2 cellular contexts compared by ENCODE assay signal in genomic region chr9:131546336-131547084, GRCh38.
TF ChIP-seq lines count a peak whose summit lies in the region.

No MANE protein-coding gene starts in this region.

TF ChIP-seq in HEK293, 187 proteins besides CTCF, POLR2A, EP300 and RAD21 (continued from another document and continues in another):
- TF ChIP-seq ZNF18 (tag by site-specific recombination; IDR thresholded peaks at IDR 0.05) = no peak
- TF ChIP-seq BCL11B (tag by site-specific recombination; IDR thresholded peaks at IDR 0.05; ENCODE audit: low read depth) = no peak
- TF ChIP-seq ZSCAN30 (tag by site-specific recombination; IDR thresholded peaks at IDR 0.05) = no peak
- no peak for TF ChIP-seq ZNF473 (tag by site-specific recombination; IDR thresholded peaks at IDR 0.05)
- TF ChIP-seq ZNF530 (tag by site-specific recombination; IDR thresholded peaks at IDR 0.05; ENCODE audit: low read depth) = no peak
- 0 out of 2 replicates have a peak, but pooled peaks have one; percentile 17 for TF ChIP-seq KLF9 (tag by site-specific recombination; IDR thresholded peaks at IDR 0.05; ENCODE audit: low read depth)
- no peak for TF ChIP-seq ZNF585B (tag by site-specific recombination; IDR thresholded peaks at IDR 0.05)
- no peak for TF ChIP-seq MEIS1 (CRISPR knock-in tag; IDR thresholded peaks at IDR 0.05; ENCODE audit: borderline replicate concordance)
- no peak for TF ChIP-seq ZNF621 (tag by site-specific recombination; IDR thresholded peaks at IDR 0.05)
- no peak for TF ChIP-seq ATF2 (tag by site-specific recombination; IDR thresholded peaks at IDR 0.05; ENCODE audit: low read depth)
- no peak for TF ChIP-seq ZNF623 (tag by site-specific recombination; IDR thresholded peaks at IDR 0.05)
- TF ChIP-seq ZNF121 (tag by site-specific recombination; IDR thresholded peaks at IDR 0.05) = no peak
- no peak for TF ChIP-seq ZNF423 (tag by site-specific recombination; IDR thresholded peaks at IDR 0.05)
- TF ChIP-seq ZBTB6 (tag by site-specific recombination; IDR thresholded peaks at IDR 0.05) = 0 out of 2 replicates have a peak, but pooled peaks have one; percentile 35
- TF ChIP-seq ZNF549 (tag by site-specific recombination; IDR thresholded peaks at IDR 0.05) = no peak
- TF ChIP-seq ZNF701 (tag by site-specific recombination; IDR thresholded peaks at IDR 0.05) = no peak
- TF ChIP-seq ZNF48 (tag by site-specific recombination; IDR thresholded peaks at IDR 0.05) = no peak
- TF ChIP-seq ZSCAN23 (tag by site-specific recombination; IDR thresholded peaks at IDR 0.05) = no peak
- no peak for TF ChIP-seq ZBTB49 (tag by site-specific recombination; IDR thresholded peaks at IDR 0.05; ENCODE audit: low read depth)
- TF ChIP-seq KLF16 (tag by site-specific recombination; IDR thresholded peaks at IDR 0.05) = no peak
- TF ChIP-seq ZNF335 (tag by site-specific recombination; conservative IDR thresholded peaks at IDR 0.05) = peak; percentile 72
- no peak for TF ChIP-seq ZNF24 (tag by site-specific recombination; IDR thresholded peaks at IDR 0.05)
- no peak for TF ChIP-seq ZNF580 (tag by site-specific recombination; IDR thresholded peaks at IDR 0.05)
- no peak for TF ChIP-seq EGR2 (tag by site-specific recombination; IDR thresholded peaks at IDR 0.05; ENCODE audit: low read depth)
- TF ChIP-seq ZNF157 (tag by site-specific recombination; IDR thresholded peaks at IDR 0.05) = no peak
- 0 out of 2 replicates have a peak, but pooled peaks have one; percentile 15 for TF ChIP-seq WT1 (tag by site-specific recombination; IDR thresholded peaks at IDR 0.05)
- TF ChIP-seq SALL2 (tag by site-specific recombination; IDR thresholded peaks at IDR 0.05; ENCODE audit: borderline replicate concordance) = no peak
- TF ChIP-seq MZF1 (tag by site-specific recombination; IDR thresholded peaks at IDR 0.05; ENCODE audit: borderline replicate concordance) = no peak
- no peak for TF ChIP-seq IKZF3 (tag by site-specific recombination; IDR thresholded peaks at IDR 0.05)
- TF ChIP-seq ZNF112 (tag by site-specific recombination; IDR thresholded peaks at IDR 0.05) = no peak
- no peak for TF ChIP-seq GLI2 (tag by site-specific recombination; IDR thresholded peaks at IDR 0.05; ENCODE audit: borderline replicate concordance, low read depth)
- peak; percentile 65; the same call in 1 of the 2 replicates for TF ChIP-seq ZNF561 (tag by site-specific recombination; IDR thresholded peaks at IDR 0.05; ENCODE audit: borderline replicate concordance)

TF ChIP-seq in HepG2, 621 proteins besides CTCF, POLR2A, EP300 and RAD21 (continued from another document):
- TF ChIP-seq FOXP4 (CRISPR knock-in tag; IDR thresholded peaks at IDR 0.05) (peak; percentile 71), PITX1 (CRISPR knock-in tag; IDR thresholded peaks at IDR 0.05) (0 out of 2 replicates have a peak, but pooled peaks have one; percentile 28), SOX13 (IDR thresholded peaks at IDR 0.05) (no peak), SOX13 (CRISPR knock-in tag; conservative IDR thresholded peaks at IDR 0.05 in 1 of 2, IDR thresholded peaks at IDR 0.05 in 1 of 2) (peak in 1 of 2 experiments; percentile 59; a peak in 2 of 4 replicates), HNF1A (IDR thresholded peaks at IDR 0.05; ENCODE audit: low read depth) (peak; percentile 84), HNF1A (CRISPR knock-in tag; IDR thresholded peaks at IDR 0.05; ENCODE audit: borderline replicate concordance) (peak; percentile 95), SIX4 (CRISPR knock-in tag; IDR thresholded peaks at IDR 0.05) (peak; percentile 85; the same call in 1 of the 2 replicates), THAP11 (CRISPR knock-in tag; IDR thresholded peaks at IDR 0.05) (peak; percentile 52; the same call in 1 of the 2 replicates), EEA1 (CRISPR knock-in tag; IDR thresholded peaks at IDR 0.05; ENCODE audit: borderline replicate concordance) (no peak), MEF2D (CRISPR knock-in tag; IDR thresholded peaks at IDR 0.05) (no peak), ZNF10 (CRISPR knock-in tag; IDR thresholded peaks at IDR 0.05; ENCODE audit: borderline replicate concordance, low read depth) (no peak), KAT8 (CRISPR knock-in tag; IDR thresholded peaks at IDR 0.05) (no peak), ATF7-NPFF (CRISPR knock-in tag; IDR thresholded peaks at IDR 0.05; ENCODE audit: low read depth) (no peak), HNF1B (CRISPR knock-in tag; IDR thresholded peaks at IDR 0.05) (peak; percentile 36; the same call in 1 of the 2 replicates), TBX2 (CRISPR knock-in tag; IDR thresholded peaks at IDR 0.05; ENCODE audit: borderline replicate concordance) (peak; percentile 49; the same call in 1 of the 2 replicates), E2F5 (CRISPR knock-in tag; conservative IDR thresholded peaks at IDR 0.05) (peak; percentile 74), ZNF34 (CRISPR knock-in tag; IDR thresholded peaks at IDR 0.05; ENCODE audit: borderline replicate concordance) (no peak)
